ENCODE assay signal across 25 cellular contexts in genomic region chr2:230719340-230719739, GRCh38. TPM values are rescaled to one million over a fixed set of nuclear protein-coding genes. Genes with fewer than 3 reads are reported as not detected.
DNase-seq lines count a peak whose midpoint lies in the region; ATAC-seq lines count a peak whose summit lies in the region.
"Had no signal": no experiment of that assay in that cellular context is flagged by ENCODE, and none has a peak within 500 bp of the region (broad histone marks: within the 10 kb centered on the region; RNA-seq: fewer than 3 reads in every experiment).

No MANE protein-coding gene starts in this region.

- no peaks in the 10 kb centered on the region for H3K9me3 Mint-ChIP-seq in stimulated activated naive CD8-positive, alpha-beta T cell treated with anti-CD3 and anti-CD28 coated beads, Interleukin-15, Interleukin-2, amounts not matched to agents 100 ng/mL and 50 ng/mL, for 24 hours
- no peaks in the 10 kb centered on the region for H3K9me3 Mint-ChIP-seq in stimulated activated naive CD8-positive, alpha-beta T cell treated with anti-CD3 and anti-CD28 coated beads, Interleukin-15, amount 100 ng/mL, for 72 hours
- no peaks in the 10 kb centered on the region for H3K9me3 Mint-ChIP-seq in T-cell
- H3K9me3 Mint-ChIP-seq in naive thymus-derived CD4-positive, alpha-beta T cell: no peaks in the 10 kb centered on the region
- H3K9me3 Mint-ChIP-seq: H9 had no signal

- no peak overlapping the region for H3K4me3 Mint-ChIP-seq in stimulated activated naive CD8-positive, alpha-beta T cell treated with anti-CD3 and anti-CD28 coated beads, Interleukin-15, Interleukin-2, amounts not matched to agents 100 ng/mL and 50 ng/mL, for 24 hours
- no peak overlapping the region for H3K4me3 Mint-ChIP-seq in stimulated activated naive CD8-positive, alpha-beta T cell treated with anti-CD3 and anti-CD28 coated beads, Interleukin-15, amount 100 ng/mL, for 72 hours
- peak overlapping the region in 1 of 3 donors; percentile 88 for H3K4me3 Mint-ChIP-seq in T-cell
- H3K4me3 Mint-ChIP-seq in naive thymus-derived CD4-positive, alpha-beta T cell: peak overlapping the region in 7 of 10 donors; percentile 8 to 73 (median 56)
- H3K4me3 Mint-ChIP-seq: H9 had no signal

- H3K36me3 Mint-ChIP-seq in stimulated activated naive CD8-positive, alpha-beta T cell treated with anti-CD3 and anti-CD28 coated beads, Interleukin-15, Interleukin-2, amounts not matched to agents 100 ng/mL and 50 ng/mL, for 24 hours (ENCODE audit: low read depth): peaks cover 48% of the 10 kb centered on the region
- peaks cover 14% of the 10 kb centered on the region for H3K36me3 Mint-ChIP-seq in T-cell
- peaks cover 0 to 46% (median 7%) of the 10 kb centered on the region in 5 donors for H3K36me3 Mint-ChIP-seq in naive thymus-derived CD4-positive, alpha-beta T cell

- H3K36me3 ChIP-seq in naive thymus-derived CD4-positive, alpha-beta T cell (ENCODE audit: control insufficient read depth in 2 of 3, insufficient read depth in 3 of 3, low read length in 3 of 3): peaks cover 0 to 3% (median 0%) of the 10 kb centered on the region in 3 experiments
- H3K36me3 ChIP-seq: ovary had no signal

- H3K9me3 ChIP-seq in naive thymus-derived CD4-positive, alpha-beta T cell (ENCODE audit: control insufficient read depth in 2 of 3, low read length in 3 of 3): no peaks in the 10 kb centered on the region
- H3K9me3 ChIP-seq: ovary, sigmoid colon had no signal

- ATAC-seq in stimulated activated naive CD8-positive, alpha-beta T cell treated with anti-CD3 and anti-CD28 coated beads, Interleukin-15, amount 100 ng/mL, for 72 hours: no peak
- no peak for ATAC-seq in T-cell (replicated peaks in 1 of 4)
- ATAC-seq in naive thymus-derived CD4-positive, alpha-beta T cell: no peak

- intact Hi-C loops in naive thymus-derived CD4-positive, alpha-beta T cell (cut with micrococcal nuclease): loop anchor here in 1 of 2 donors (5.0 kb wide), 1 partner anchor 33 kb away; no protein-coding TSS in a partner anchor
- intact Hi-C loops in cardiac septum (cut with DNase I): loop anchor here (5.0 kb wide), 1 partner anchor 338 kb away; the partner anchor contains the start of gene PSMD1

- H3K4me3 ChIP-seq in naive thymus-derived CD4-positive, alpha-beta T cell (ENCODE audit: low read length): no peak overlapping the region
- H3K4me3 ChIP-seq: cardiac muscle cell, dorsolateral prefrontal cortex, hepatocyte, ovary, sigmoid colon had no signal

- H3K4me1 Mint-ChIP-seq in stimulated activated naive CD8-positive, alpha-beta T cell treated with anti-CD3 and anti-CD28 coated beads, Interleukin-15, Interleukin-2, amounts not matched to agents 100 ng/mL and 50 ng/mL, for 24 hours (ENCODE audit: low read depth): peaks cover 94% of the 10 kb centered on the region
- H3K4me1 Mint-ChIP-seq in stimulated activated naive CD8-positive, alpha-beta T cell treated with anti-CD3 and anti-CD28 coated beads, Interleukin-15, amount 100 ng/mL, for 72 hours: peaks cover 88% of the 10 kb centered on the region
- H3K4me1 Mint-ChIP-seq in T-cell: peaks cover 86 to 92% (median 87%) of the 10 kb centered on the region in 3 donors
- peaks cover 66 to 96% (median 88%) of the 10 kb centered on the region in 7 donors for H3K4me1 Mint-ChIP-seq in naive thymus-derived CD4-positive, alpha-beta T cell

- DNase-seq in stimulated activated naive CD8-positive, alpha-beta T cell treated with anti-CD3 and anti-CD28 coated beads, Interleukin-15, amount 100 ng/mL, for 72 hours: no peak
- no peak for DNase-seq in T-cell
- no peak for DNase-seq in naive thymus-derived CD4-positive, alpha-beta T cell
- no peak for DNase-seq in cardiac septum (ENCODE audit: low spot score)
- DNase-seq in islet precursor cell: no peak
- DNase-seq in NCI-H1092 (lab: John Stamatoyannopoulos, UW): no peak
- DNase-seq: activated CD8-positive, alpha-beta memory T cell treated with anti-CD3 and anti-CD28 coated beads for 24 hours; activated effector memory CD4-positive, alpha-beta T cell treated with Interleukin-2 at 50 U/mL for 16 hours; amniotic stem cell; dorsolateral prefrontal cortex; foreskin fibroblast; H9; KBM-7; MV-4-11; NCI-H187; NCI-H226; NCI-H774; OCI-M1; ovary; SIG-M5; sigmoid colon; T-helper 2 cell had no signal

- no peaks in the 10 kb centered on the region for H3K27me3 Mint-ChIP-seq in stimulated activated naive CD8-positive, alpha-beta T cell treated with anti-CD3 and anti-CD28 coated beads, Interleukin-15, Interleukin-2, amounts not matched to agents 100 ng/mL and 50 ng/mL, for 24 hours
- no peaks in the 10 kb centered on the region for H3K27me3 Mint-ChIP-seq in stimulated activated naive CD8-positive, alpha-beta T cell treated with anti-CD3 and anti-CD28 coated beads, Interleukin-15, amount 100 ng/mL, for 72 hours
- no peaks in the 10 kb centered on the region for H3K27me3 Mint-ChIP-seq in T-cell
- no peaks in the 10 kb centered on the region for H3K27me3 Mint-ChIP-seq in naive thymus-derived CD4-positive, alpha-beta T cell

- H3K27ac ChIP-seq in naive thymus-derived CD4-positive, alpha-beta T cell (ENCODE audit: low read depth, low read length): peak overlapping the region; percentile 32
- H3K27ac ChIP-seq: cardiac muscle cell, dorsolateral prefrontal cortex, hepatocyte, ovary had no signal

- CTCF ChIA-PET in T-cell (lab: Charles Lee): no interaction called here
- CTCF ChIA-PET in naive thymus-derived CD4-positive, alpha-beta T cell (lab: Charles Lee): interaction anchor here (0.7 kb wide), 1 partner anchor 652 kb away, joined by 3 read pairs; no protein-coding TSS in a partner anchor

- H3K4me1 ChIP-seq in naive thymus-derived CD4-positive, alpha-beta T cell (ENCODE audit: control insufficient read depth in 2 of 2, insufficient read depth in 2 of 2, low read length in 2 of 2): peaks cover 84 to 86% of the 10 kb centered on the region in 2 donors

- peak overlapping the region; percentile 28 for H3K27ac Mint-ChIP-seq in stimulated activated naive CD8-positive, alpha-beta T cell treated with anti-CD3 and anti-CD28 coated beads, Interleukin-15, Interleukin-2, amounts not matched to agents 100 ng/mL and 50 ng/mL, for 24 hours
- no peak overlapping the region for H3K27ac Mint-ChIP-seq in stimulated activated naive CD8-positive, alpha-beta T cell treated with anti-CD3 and anti-CD28 coated beads, Interleukin-15, amount 100 ng/mL, for 72 hours
- H3K27ac Mint-ChIP-seq in T-cell: peak overlapping the region; percentile 59 to 74
- peak overlapping the region in 7 of 9 donors; percentile 38 to 94 (median 54) for H3K27ac Mint-ChIP-seq in naive thymus-derived CD4-positive, alpha-beta T cell

- H3K27me3 ChIP-seq in naive thymus-derived CD4-positive, alpha-beta T cell (ENCODE audit: control insufficient read depth in 2 of 2, insufficient read depth in 2 of 2, low read length in 2 of 2): no peaks in the 10 kb centered on the region
- H3K27me3 ChIP-seq: cardiac muscle cell, dorsolateral prefrontal cortex, hepatocyte, ovary, sigmoid colon had no signal

- POLR2A ChIA-PET in T-cell (lab: Charles Lee): no interaction called here
- POLR2A ChIA-PET in naive thymus-derived CD4-positive, alpha-beta T cell (lab: Charles Lee): no interaction called here

RNA-seq across cellular contexts. Expression of gene CAB39, which starts 6.7 kb away (rescaled TPM):
- total RNA-seq in T-cell (100 to 1,000 TPM in 1 of 5 donors, 10 to 100 TPM in 4; 91.7 to 102 (median 96.7) TPM), cardiac septum (75.1 TPM)
- 100 to 1,000 TPM in 2 of 5 experiments, 10 to 100 TPM in 3; 71.0 to 186 (median 95.4) TPM for total RNA-seq in naive thymus-derived CD4-positive, alpha-beta T cell
- 10 to 100 TPM; 73.1 to 79.4 TPM for polyA plus RNA-seq in naive thymus-derived CD4-positive, alpha-beta T cell

Comparison
In these comparisons a context has a peak if more than half of its experiments do, and no peak if none do; other contexts are left out.
1. H3K27ac Mint-ChIP-seq: peak in stimulated activated naive CD8-positive, alpha-beta T cell treated with anti-CD3 and anti-CD28 coated beads, Interleukin-15, Interleukin-2, amounts not matched to agents 100 ng/mL and 50 ng/mL, for 24 hours (single experiment), T-cell (2 of 2) and naive thymus-derived CD4-positive, alpha-beta T cell (7 of 9); none in stimulated activated naive CD8-positive, alpha-beta T cell treated with anti-CD3 and anti-CD28 coated beads, Interleukin-15, amount 100 ng/mL, for 72 hours (0 of 2).
2. H3K4me3 Mint-ChIP-seq: peak in naive thymus-derived CD4-positive, alpha-beta T cell (7 of 10); none in stimulated activated naive CD8-positive, alpha-beta T cell treated with anti-CD3 and anti-CD28 coated beads, Interleukin-15, Interleukin-2, amounts not matched to agents 100 ng/mL and 50 ng/mL, for 24 hours (single experiment) and stimulated activated naive CD8-positive, alpha-beta T cell treated with anti-CD3 and anti-CD28 coated beads, Interleukin-15, amount 100 ng/mL, for 72 hours (0 of 2).